ENCODE assay signal across 21 cellular contexts in genomic region chr1:60547821-60548220, GRCh38.
A peak's percentile ranks its signal among the peaks of the same experiment; 100 is the strongest.
DNase-seq lines count a peak whose midpoint lies in the region; ATAC-seq and TF ChIP-seq lines count a peak whose summit lies in the region.
"Had no signal": no experiment of that assay in that cellular context is flagged by ENCODE, and none has a peak within 500 bp of the region (broad histone marks: within the 10 kb centered on the region; RNA-seq: fewer than 3 reads in every experiment).

No MANE protein-coding gene starts in this region.

- DNase-seq in right cardiac atrium (no peak), Right ventricle myocardium superior (no peak), ascending aorta (ENCODE audit: low spot score in 2 of 2) (no peak), neural crest cell (ENCODE audit: low read depth, low spot score) (no peak), NCI-H128 (lab: John Stamatoyannopoulos, UW; ENCODE audit: unreplicated experiment) (no peak), HUDEP-2 (lab: John Stamatoyannopoulos, UW; ENCODE audit: unreplicated experiment in 76 of 76) (no peak), osteocyte (ENCODE audit: extremely low spot score, unreplicated experiment) (no peak)
- DNase-seq in natural killer cell treated with Interleukin-12 subunit alpha and Interleukin-12 subunit beta and Interleukin-15 and Interleukin-18, amount 100 ng/mL, for 72 hours (ENCODE audit: low spot score) = no peak
- DNase-seq: activated CD4-positive, alpha-beta memory T cell treated with anti-CD3 and anti-CD28 coated beads, Interleukin-2, amount 10 ng/mL, durations not matched to agents 7 days and 5 days; activated CD4-positive, CD25-positive, alpha-beta regulatory T cell; activated naive CD4-positive, alpha-beta T cell treated with Interleukin-2 at 50 U/mL for 16 hours; heart left ventricle; HFFc6; MM.1S; NCI-H1930; NCI-H526 treated with DMSO at 0.1 percent for 48 hours; ovary; PC-3; stimulated activated naive CD8-positive, alpha-beta T cell treated with anti-CD3 and anti-CD28 coated beads, Interleukin-15, Interleukin-2, amounts not matched to agents 100 U/mL and 50 U/mL, for 24 hours; upper lobe of left lung had no signal

- H3K27ac ChIP-seq in right cardiac atrium (ENCODE audit: low read length) (no peak overlapping the region), ascending aorta (peak overlapping the region; percentile 11 to 30)
- H3K27ac ChIP-seq: ovary, skin epidermis, upper lobe of left lung had no signal

- H3K4me1 Mint-ChIP-seq in neural crest cell (peaks cover 6% of the 10 kb centered on the region), osteocyte (ENCODE audit: unreplicated experiment) (no peaks in the 10 kb centered on the region)
- no peaks in the 10 kb centered on the region for H3K4me1 Mint-ChIP-seq in natural killer cell treated with Interleukin-12 subunit alpha and Interleukin-12 subunit beta and Interleukin-15 and Interleukin-18, amount 100 ng/mL, for 72 hours (ENCODE audit: low read depth in 2 of 2)
- H3K4me1 Mint-ChIP-seq: activated CD4-positive, alpha-beta memory T cell treated with anti-CD3 and anti-CD28 coated beads, Interleukin-2, amount 10 ng/mL, durations not matched to agents 7 days and 5 days had no signal

- 69% methylated on average over 4 of the region's 4 CpGs for WGBS in right cardiac atrium

- ATAC-seq in right cardiac atrium (peak; percentile 71 to 77), Right ventricle myocardium superior (ENCODE audit: poor library complexity) (no peak)
- no peak for ATAC-seq in natural killer cell treated with Interleukin-12 subunit alpha and Interleukin-12 subunit beta and Interleukin-15 and Interleukin-18, amount 100 ng/mL, for 72 hours
- ATAC-seq: PC-3; stimulated activated naive CD8-positive, alpha-beta T cell treated with anti-CD3 and anti-CD28 coated beads, Interleukin-15, Interleukin-2, amounts not matched to agents 100 U/mL and 50 U/mL, for 24 hours had no signal

- no peaks in the 10 kb centered on the region for H3K27me3 ChIP-seq in right cardiac atrium (ENCODE audit: control insufficient read depth, insufficient read depth)
- H3K27me3 ChIP-seq in ascending aorta = no peaks in the 10 kb centered on the region
- H3K27me3 ChIP-seq: heart left ventricle, ovary, upper lobe of left lung had no signal

- peaks cover 3% of the 10 kb centered on the region for H3K9me3 Mint-ChIP-seq in neural crest cell
- no peaks in the 10 kb centered on the region for H3K9me3 Mint-ChIP-seq in natural killer cell treated with Interleukin-12 subunit alpha and Interleukin-12 subunit beta and Interleukin-15 and Interleukin-18, amount 100 ng/mL, for 72 hours
- H3K9me3 Mint-ChIP-seq in osteocyte (ENCODE audit: unreplicated experiment) = peaks cover 2% of the 10 kb centered on the region

- H3K9me3 ChIP-seq in right cardiac atrium (ENCODE audit: control insufficient read depth, low read length) (no peaks in the 10 kb centered on the region), ascending aorta (no peaks in the 10 kb centered on the region)
- H3K9me3 ChIP-seq: heart left ventricle, ovary, upper lobe of left lung had no signal

- no peak overlapping the region for H3K4me3 Mint-ChIP-seq in neural crest cell
- H3K4me3 Mint-ChIP-seq in natural killer cell treated with Interleukin-12 subunit alpha and Interleukin-12 subunit beta and Interleukin-15 and Interleukin-18, amount 100 ng/mL, for 72 hours = no peak overlapping the region
- no peak overlapping the region for H3K4me3 Mint-ChIP-seq in osteocyte (ENCODE audit: unreplicated experiment)
- H3K4me3 Mint-ChIP-seq: activated CD4-positive, alpha-beta memory T cell treated with anti-CD3 and anti-CD28 coated beads, Interleukin-2, amount 10 ng/mL, durations not matched to agents 7 days and 5 days; HFFc6 had no signal

- H3K4me1 ChIP-seq in right cardiac atrium (ENCODE audit: control insufficient read depth, insufficient read depth, low read length) (peaks cover 2% of the 10 kb centered on the region), ascending aorta (no peaks in the 10 kb centered on the region)
- H3K4me1 ChIP-seq: heart left ventricle, upper lobe of left lung had no signal

- H3K4me3 ChIP-seq in right cardiac atrium (ENCODE audit: low read length) (no peak overlapping the region), ascending aorta (peak overlapping the region in 1 of 2 donors; percentile 0)
- H3K4me3 ChIP-seq: heart left ventricle, ovary, skin epidermis, upper lobe of left lung had no signal

- intact Hi-C loops in right cardiac atrium (cut with DNase I) = no loop called here
- intact Hi-C loops in Right ventricle myocardium superior (cut with DNase I) = no loop called here
- intact Hi-C loops in ascending aorta (cut with DNase I) = no loop called here

- H3K27ac Mint-ChIP-seq in neural crest cell (ENCODE audit: unreplicated experiment) = peak overlapping the region; percentile 44
- no peak overlapping the region for H3K27ac Mint-ChIP-seq in natural killer cell treated with Interleukin-12 subunit alpha and Interleukin-12 subunit beta and Interleukin-15 and Interleukin-18, amount 100 ng/mL, for 72 hours
- H3K27ac Mint-ChIP-seq in osteocyte (ENCODE audit: unreplicated experiment) = no peak overlapping the region
- H3K27ac Mint-ChIP-seq: activated CD4-positive, alpha-beta memory T cell treated with anti-CD3 and anti-CD28 coated beads, Interleukin-2, amount 10 ng/mL, durations not matched to agents 7 days and 5 days; HFFc6 had no signal

- TF ChIP-seq CTCF in ascending aorta (IDR thresholded peaks at IDR 0.05) (no peak), neural crest cell (conservative IDR thresholded peaks at IDR 0.05) (no peak), osteocyte (IDR thresholded peaks at IDR 0.05) (no peak)

- H3K27me3 Mint-ChIP-seq in neural crest cell (ENCODE audit: low read depth) (no peaks in the 10 kb centered on the region), osteocyte (ENCODE audit: unreplicated experiment) (no peaks in the 10 kb centered on the region)
- H3K27me3 Mint-ChIP-seq in natural killer cell treated with Interleukin-12 subunit alpha and Interleukin-12 subunit beta and Interleukin-15 and Interleukin-18, amount 100 ng/mL, for 72 hours = no peaks in the 10 kb centered on the region
- H3K27me3 Mint-ChIP-seq: activated CD4-positive, alpha-beta memory T cell treated with anti-CD3 and anti-CD28 coated beads, Interleukin-2, amount 10 ng/mL, durations not matched to agents 7 days and 5 days had no signal

- no peaks in the 10 kb centered on the region for H3K36me3 ChIP-seq in ascending aorta
- H3K36me3 ChIP-seq: heart left ventricle, ovary, upper lobe of left lung had no signal

- H3K36me3 Mint-ChIP-seq in neural crest cell (ENCODE audit: low read depth) (no peaks in the 10 kb centered on the region), osteocyte (ENCODE audit: unreplicated experiment) (peaks cover under 1% of the 10 kb centered on the region)
- no peaks in the 10 kb centered on the region for H3K36me3 Mint-ChIP-seq in natural killer cell treated with Interleukin-12 subunit alpha and Interleukin-12 subunit beta and Interleukin-15 and Interleukin-18, amount 100 ng/mL, for 72 hours

Comparison
In these comparisons a context has a peak if more than half of its experiments do, and no peak if none do; other contexts are left out.
1. ATAC-seq: peak in right cardiac atrium (2 of 2); none in Right ventricle myocardium superior (single experiment) and natural killer cell treated with Interleukin-12 subunit alpha and Interleukin-12 subunit beta and Interleukin-15 and Interleukin-18, amount 100 ng/mL, for 72 hours (0 of 2).